Comparison of ENCODE assay signal across 8 cellular contexts in the genomic region with DNA sequence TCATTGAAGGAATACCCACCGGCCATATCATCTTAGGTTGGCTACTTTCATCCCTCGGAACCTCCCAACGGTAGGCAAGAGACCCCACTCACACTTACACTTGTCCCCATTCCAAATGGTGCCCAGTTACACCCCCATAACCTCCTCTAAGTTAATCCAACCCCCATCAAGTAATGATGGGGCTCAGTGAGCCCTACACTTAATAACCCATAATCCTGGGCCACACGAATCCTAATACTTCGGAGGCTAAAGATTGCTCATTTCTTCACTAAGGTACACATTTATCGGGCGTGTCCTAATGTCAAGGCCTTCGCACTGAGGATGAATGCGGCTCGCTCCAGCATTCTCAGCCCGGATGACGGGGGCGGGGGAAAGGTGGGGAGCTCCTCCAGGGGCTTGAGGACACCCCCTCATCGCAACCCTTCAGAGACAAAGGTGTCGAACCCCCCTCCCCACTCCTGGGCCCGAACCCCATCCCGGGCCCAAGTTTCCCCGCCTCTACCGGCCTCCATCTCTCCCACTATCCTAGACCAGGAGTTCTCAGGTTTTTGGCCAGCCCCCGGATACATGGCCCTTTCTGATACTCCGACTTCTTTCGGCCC. TPM values are rescaled to one million over a fixed set of nuclear protein-coding genes. Genes with fewer than 3 reads are reported as not detected.
DNase-seq lines count a peak whose midpoint lies in the region; ATAC-seq and TF ChIP-seq lines count a peak whose summit lies in the region.

No MANE protein-coding gene starts in this region.

- H3K36me3 ChIP-seq in mucosa of descending colon (ENCODE audit: low read depth): no peaks in the 10 kb centered on the region

- H3K27ac ChIP-seq in C4-2B: peak overlapping the region; percentile 81
- peak overlapping the region; percentile 53 for H3K27ac ChIP-seq in caudate nucleus (ENCODE audit: low read depth, low read length)

- H3K4me1 ChIP-seq in mucosa of descending colon (ENCODE audit: low read depth): peaks cover 22% of the 10 kb centered on the region

- peak in 2 of 61 donors; percentile 35 to 51 for DNase-seq in caudate nucleus (lab: John Stamatoyannopoulos, UW)
- peak in 1 of 3 donors; percentile 71 for DNase-seq in mucosa of descending colon
- DNase-seq in ACHN: no peak
- no peak for DNase-seq in germinal center (ENCODE audit: low spot score)
- DNase-seq in NCI-H2029 treated with DMSO at 0.1 percent for 48 hours (lab: John Stamatoyannopoulos, UW): no peak
- no peak for DNase-seq in GM03348 (ENCODE audit: low spot score)

- ATAC-seq in HG03025 (IDR thresholded peaks at IDR 0.05; ENCODE audit: low FRiP score, unreplicated experiment) (peak; percentile 7), mucosa of descending colon (peak; percentile 11)

- H3K9me3 ChIP-seq in mucosa of descending colon: no peaks in the 10 kb centered on the region

- in situ Hi-C loops in ACHN (cut with HindIII; ENCODE audit: low pct_ligation_motif_present, low pct_unique_long_range_greater_than_20kb, low sequenced_read_pairs): no loop called here

- peak overlapping the region; percentile 41 for H3K4me3 ChIP-seq in mucosa of descending colon

- intact Hi-C loops in mucosa of descending colon (cut with DNase I, micrococcal nuclease): loop anchor here in 1 of 2 donors (10.0 kb wide), 1 partner anchor 314 kb away; a partner anchor contains a TSS

- TF ChIP-seq CTCF in C4-2B (conservative IDR thresholded peaks at IDR 0.05): no peak
- TF ChIP-seq CTCF in mucosa of descending colon (IDR thresholded peaks at IDR 0.05): no peak

RNA-seq across cellular contexts. Expression of a gene that starts 0.4 kb away (rescaled TPM):
- total RNA-seq in mucosa of descending colon: 100 to 1,000 TPM in 1 of 3 donors, 10 to 100 TPM in 2; 78.4 to 126 (median 81.3) TPM

RNA-seq across cellular contexts. Expression of a gene that starts 8.1 kb away (rescaled TPM):
- 10 to 100 TPM in 1 of 3 donors, 1 to 10 TPM in 2; 2.3 to 16.4 (median 6.0) TPM for total RNA-seq in mucosa of descending colon

RNA-seq across cellular contexts. Expression of a gene that starts 11.9 kb away (rescaled TPM):
- total RNA-seq in mucosa of descending colon: 10 to 100 TPM; 22.6 to 33.7 (median 25.4) TPM

RNA-seq across cellular contexts. Expression of a gene that starts 36.5 kb away (rescaled TPM):
- total RNA-seq in mucosa of descending colon: 10 to 100 TPM; 64.2 to 71.8 (median 71.6) TPM

RNA-seq across cellular contexts. Expression of a gene that starts 42.1 kb away (rescaled TPM):
- total RNA-seq in mucosa of descending colon: 1 to 10 TPM in 2 of 3 donors, under 1 TPM in 1; 0.20 to 5.6 (median 2.4) TPM
